In genomic region chr12:6532927-6533652, GRCh38 we compare ENCODE assay signal across 8 cellular contexts. TPM values are rescaled to one million over a fixed set of nuclear protein-coding genes. Genes with fewer than 3 reads are reported as not detected.
A peak's percentile ranks its signal among the peaks of the same experiment; 100 is the strongest.
DNase-seq lines count a peak whose midpoint lies in the region; ATAC-seq and TF ChIP-seq lines count a peak whose summit lies in the region.

No MANE protein-coding gene starts in this region.

- H3K9ac ChIP-seq in skeletal muscle satellite cell (ENCODE audit: low read depth, low read length) = peak overlapping the region; percentile 96

- no peaks in the 10 kb centered on the region for H3K9me3 ChIP-seq in SJCRH30 (replicated peaks)
- H3K9me3 ChIP-seq in skeletal muscle satellite cell (replicated peaks; ENCODE audit: low read length) = no peaks in the 10 kb centered on the region

- peak overlapping the region; percentile 97 for H3K4me2 ChIP-seq in skeletal muscle satellite cell (ENCODE audit: low read length)

- DNase-seq in DMS114 treated with DMSO at 0.1 percent for 48 hours (lab: John Stamatoyannopoulos, UW; ENCODE audit: unreplicated experiment) (peak; percentile 43), KBM-7 (peak; percentile 85), SJCRH30 (peak; percentile 88 to 91), cardiac fibroblast (ENCODE audit: low read depth in 2 of 2) (peak; percentile 67 to 71), iPS-NIHi7 (ENCODE audit: extremely low spot score) (peak; percentile 62), HT-29 (ENCODE audit: low spot score) (no peak)

- peaks cover 18% of the 10 kb centered on the region; the same call in 1 of the 2 replicates for H3K4me1 ChIP-seq in SJCRH30
- H3K4me1 ChIP-seq in skeletal muscle satellite cell (ENCODE audit: control insufficient read depth, insufficient read depth, low read length) = peaks cover 44% of the 10 kb centered on the region

- no peaks in the 10 kb centered on the region for H3K27me3 ChIP-seq in SJCRH30
- H3K27me3 ChIP-seq in skeletal muscle satellite cell (ENCODE audit: control insufficient read depth, insufficient read depth, low read length) = no peaks in the 10 kb centered on the region

- ATAC-seq in GM21367 (IDR thresholded peaks at IDR 0.05; ENCODE audit: unreplicated experiment) = peak; percentile 2

- TF ChIP-seq CTCF in cardiac fibroblast (IDR thresholded peaks at IDR 0.05; ENCODE audit: low read depth, low read length) = no peak

- peak overlapping the region; percentile 93 for H3K27ac ChIP-seq in SJCRH30

- peak overlapping the region; percentile 94 for H3K4me3 ChIP-seq in SJCRH30
- peak overlapping the region; percentile 97 to 99 for H3K4me3 ChIP-seq in cardiac fibroblast (replicated peaks in 1 of 2; ENCODE audit: low read depth in 2 of 2, low read length in 2 of 2)
- H3K4me3 ChIP-seq in skeletal muscle satellite cell (ENCODE audit: low read length) = peak overlapping the region; percentile 94

- in situ Hi-C loops in KBM-7 (cut with MboI; ENCODE audit: low pct_unique_long_range_greater_than_20kb, low sequenced_read_pairs) = no loop called here

- peaks cover 66% of the 10 kb centered on the region for H3K36me3 ChIP-seq in SJCRH30
- peaks cover 66% of the 10 kb centered on the region for H3K36me3 ChIP-seq in skeletal muscle satellite cell (ENCODE audit: insufficient read depth, low read length)

RNA-seq across cellular contexts. Expression of gene GAPDH, which starts 1.2 kb away (rescaled TPM):
- 4,776 and 4,843 TPM in 2 replicates for total RNA-seq in SJCRH30 (2014; rRNA removed; shearing (Covaris generic))
- 9,006 and 10,057 TPM in 2 replicates for total RNA-seq in skeletal muscle satellite cell (2012; rRNA removed)
- total RNA-seq in HT-29 (2014; rRNA removed; shearing (Covaris generic)) = 6,490 and 6,870 TPM in 2 replicates

RNA-seq across cellular contexts. Expression of gene IFFO1, which starts 22.8 kb away (rescaled TPM):
- 10.3 and 13.8 TPM in 2 replicates for total RNA-seq in SJCRH30 (2014; rRNA removed; shearing (Covaris generic))
- 8.6 and 8.7 TPM in 2 replicates for total RNA-seq in skeletal muscle satellite cell (2012; rRNA removed)
- total RNA-seq in HT-29 (2014; rRNA removed; shearing (Covaris generic)) = 0.37 and 0.41 TPM in 2 replicates

RNA-seq across cellular contexts. Expression of gene NOP2, which starts 35.0 kb away (rescaled TPM):
- 63.8 and 67.7 TPM in 2 replicates for total RNA-seq in SJCRH30 (2014; rRNA removed; shearing (Covaris generic))
- 33.4 and 40.1 TPM in 2 replicates for total RNA-seq in skeletal muscle satellite cell (2012; rRNA removed)
- 73.5 and 74.9 TPM in 2 replicates for total RNA-seq in HT-29 (2014; rRNA removed; shearing (Covaris generic))

RNA-seq across cellular contexts. Expression of gene NCAPD2, which starts 39.2 kb away (rescaled TPM):
- total RNA-seq in SJCRH30 (2014; rRNA removed; shearing (Covaris generic)) = 215 and 218 TPM in 2 replicates
- total RNA-seq in skeletal muscle satellite cell (2012; rRNA removed) = 34.1 and 35.7 TPM in 2 replicates
- 115 and 141 TPM in 2 replicates for total RNA-seq in HT-29 (2014; rRNA removed; shearing (Covaris generic))

RNA-seq across cellular contexts. Expression of gene MRPL51, which starts 40.0 kb away (rescaled TPM):
- total RNA-seq in SJCRH30 (2014; rRNA removed; shearing (Covaris generic)) = 200 and 208 TPM in 2 replicates
- 106 and 117 TPM in 2 replicates for total RNA-seq in skeletal muscle satellite cell (2012; rRNA removed)
- 144 and 147 TPM in 2 replicates for total RNA-seq in HT-29 (2014; rRNA removed; shearing (Covaris generic))
